ENCODE assay signal across 17 cellular contexts in the genomic region with DNA sequence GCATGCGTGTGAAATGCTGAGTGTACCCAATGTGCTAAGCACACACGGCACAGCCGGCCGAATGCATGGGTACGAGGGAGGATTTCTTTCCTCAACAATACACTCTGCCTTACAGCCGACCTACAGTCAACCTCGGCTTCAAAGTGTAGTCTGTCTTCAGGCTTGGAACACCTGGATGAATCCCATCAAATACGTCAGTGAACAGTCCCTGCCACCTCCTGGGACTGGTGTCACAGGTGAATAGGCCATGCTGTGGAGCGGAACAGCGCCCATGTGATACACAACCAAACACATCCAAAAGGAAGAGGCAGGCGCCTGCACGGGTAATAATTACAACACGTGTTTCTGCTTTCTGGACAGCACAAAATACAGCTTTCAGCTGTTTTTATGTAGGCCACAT.
"Had no signal": no experiment of that assay in that cellular context is flagged by ENCODE, and none has a peak within 500 bp of the region (broad histone marks: within the 10 kb centered on the region; RNA-seq: fewer than 3 reads in every experiment).

No MANE protein-coding gene starts in this region.

- H3K9me3 Mint-ChIP-seq: activated naive CD4-positive, alpha-beta T cell treated with anti-CD3 and anti-CD28 coated beads for 36 hours; activated T-helper 2 cell treated with anti-CD3 and anti-CD28 coated beads, Interferon-gamma antibody, Interleukin-2, Interleukin-4, amounts not matched to agents 10 μg/mL and 5 μg/mL and 100 μg/mL, durations not matched to agents 14 hours and 24 hours and 36 hours; naive thymus-derived CD8-positive, alpha-beta T cell had no signal

- ATAC-seq: activated CD8-positive, alpha-beta memory T cell treated with anti-CD3 and anti-CD28 coated beads, Interleukin-2, amount 10 ng/mL, durations not matched to agents 7 days and 5 days; gastroesophageal sphincter; mucosa of descending colon; naive thymus-derived CD8-positive, alpha-beta T cell had no signal

- H3K9me3 ChIP-seq: gastroesophageal sphincter, left ventricle myocardium inferior, mucosa of descending colon, suprapubic skin had no signal

- H3K27me3 Mint-ChIP-seq: activated CD8-positive, alpha-beta memory T cell treated with anti-CD3 and anti-CD28 coated beads, Interleukin-2, amount 10 ng/mL, durations not matched to agents 7 days and 5 days; naive thymus-derived CD8-positive, alpha-beta T cell had no signal

- H3K36me3 Mint-ChIP-seq: activated CD8-positive, alpha-beta memory T cell treated with anti-CD3 and anti-CD28 coated beads, Interleukin-2, amount 10 ng/mL, durations not matched to agents 7 days and 5 days had no signal

- H3K27ac Mint-ChIP-seq: activated CD8-positive, alpha-beta memory T cell treated with anti-CD3 and anti-CD28 coated beads, Interleukin-2, amount 10 ng/mL, durations not matched to agents 7 days and 5 days; activated naive CD4-positive, alpha-beta T cell treated with anti-CD3 and anti-CD28 coated beads for 36 hours; activated T-helper 2 cell treated with anti-CD3 and anti-CD28 coated beads, Interferon-gamma antibody, Interleukin-2, Interleukin-4, amounts not matched to agents 10 μg/mL and 5 μg/mL and 100 μg/mL, durations not matched to agents 14 hours and 24 hours and 36 hours had no signal

- H3K4me3 Mint-ChIP-seq: activated CD8-positive, alpha-beta memory T cell treated with anti-CD3 and anti-CD28 coated beads, Interleukin-2, amount 10 ng/mL, durations not matched to agents 7 days and 5 days; activated naive CD4-positive, alpha-beta T cell treated with anti-CD3 and anti-CD28 coated beads for 36 hours; naive thymus-derived CD8-positive, alpha-beta T cell had no signal

- DNase-seq: activated CD4-positive, alpha-beta T cell treated with anti-CD3 and anti-CD28 coated beads, Interleukin-2, amount 50 U/mL, for 48 hours; activated CD8-positive, alpha-beta memory T cell treated with anti-CD3 and anti-CD28 coated beads, Interleukin-2, amount 10 ng/mL, durations not matched to agents 7 days and 5 days; activated naive CD4-positive, alpha-beta T cell treated with anti-CD3 and anti-CD28 coated beads for 36 hours; activated T-cell treated with anti-CD3 and anti-CD28 coated beads, Interleukin-2, amount 50 U/mL, for 1 hour; dorsolateral prefrontal cortex; erythroblast; islet precursor cell; left ventricle myocardium inferior; mucosa of descending colon; naive thymus-derived CD8-positive, alpha-beta T cell; posterior cingulate gyrus; stimulated activated CD4-positive, alpha-beta T cell treated with anti-CD3 and anti-CD28 coated beads, Interleukin-2, amount 100 ng/mL, for 48 hours; stimulated activated naive CD4-positive, alpha-beta T cell treated with Interleukin-2 at 50 U/mL for 16 hours; T-helper 9 cell had no signal
